ENCODE assay signal across 24 cellular contexts in the genomic region with DNA sequence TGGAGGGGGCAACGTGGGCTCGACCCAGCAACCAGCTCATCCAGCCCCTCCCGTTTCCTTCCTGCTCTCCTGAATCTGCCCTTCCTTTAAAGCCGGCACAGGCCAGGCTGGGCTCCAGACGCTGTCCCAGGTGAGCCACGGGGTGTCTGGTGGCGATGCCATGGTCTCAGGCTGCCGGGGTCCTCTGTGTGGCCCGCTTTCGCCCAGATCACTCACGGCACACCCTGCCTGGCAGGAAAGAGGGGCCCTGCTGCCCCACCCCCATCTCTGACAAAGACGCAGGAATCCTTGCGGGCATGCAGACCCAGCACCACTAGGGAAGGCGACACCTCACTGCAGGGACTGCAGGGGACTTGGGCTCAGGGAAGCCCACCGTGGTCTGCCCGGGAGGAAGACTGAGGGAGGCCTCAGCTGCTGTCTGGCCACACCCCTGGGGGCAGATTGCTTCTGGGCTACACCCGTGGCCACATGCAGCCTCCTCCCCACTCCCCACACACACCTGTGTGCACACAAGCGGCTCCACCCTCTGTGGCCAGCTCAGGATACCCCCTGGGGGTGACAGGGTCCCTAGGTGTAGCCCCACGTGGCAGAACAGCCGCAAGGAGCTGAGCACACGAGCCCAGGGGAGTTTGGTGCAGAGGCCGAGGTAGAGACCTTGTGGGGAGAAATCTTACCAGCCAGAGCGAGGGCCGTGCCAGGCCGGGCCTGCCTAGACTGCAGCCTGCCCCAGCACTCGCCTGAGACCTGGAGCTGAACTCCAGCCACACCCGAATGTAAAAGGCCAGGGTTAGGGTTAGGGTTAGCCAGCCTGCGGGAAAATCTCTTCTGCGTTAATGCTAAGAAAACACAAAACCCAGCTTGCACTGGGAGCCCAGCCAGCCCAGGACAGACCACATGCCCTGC.
DNase-seq lines count a peak whose midpoint lies in the region; FAIRE-seq and TF ChIP-seq lines count a peak whose summit lies in the region.
"Had no signal": no experiment of that assay in that cellular context is flagged by ENCODE, and none has a peak within 500 bp of the region (broad histone marks: within the 10 kb centered on the region; RNA-seq: fewer than 3 reads in every experiment).

No MANE protein-coding gene starts in this region.

- no peak overlapping the region for H3K27ac Mint-ChIP-seq in neural progenitor cell
- H3K27ac Mint-ChIP-seq in CD14-positive monocyte, result no peak overlapping the region
- H3K27ac Mint-ChIP-seq: stimulated activated naive B cell treated with anti-CD40 and anti-IgM and Interleukin-4, amounts not matched to agents 10 μg/mL and 1 μg/mL and 100 μg/mL, for 72 hours had no signal

- peaks cover 0 to 12% (median 9%) of the 10 kb centered on the region in 10 experiments; a peak in 15 of 20 replicates for H3K4me1 ChIP-seq in BLaER1 treated with 17β-estradiol and CSF1 and Interleukin-3, amounts not matched to agents 10 nM and 100 nM
- H3K4me1 ChIP-seq in neural progenitor cell, result peaks cover 5% of the 10 kb centered on the region
- H3K4me1 ChIP-seq in kidney (ENCODE audit: control insufficient read depth in 1 of 2, insufficient read depth in 1 of 2, low read depth in 1 of 2, low read length in 2 of 2), result no peaks in the 10 kb centered on the region
- H3K4me1 ChIP-seq: Caco-2, HAP-1, right lobe of liver had no signal

- DNase-seq in D341Med (ENCODE audit: low spot score) (peak; percentile 16), ecto neural progenitor cell (ENCODE audit: low spot score) (peak; percentile 43), neural progenitor cell (ENCODE audit: low spot score) (no peak), CD14-positive monocyte (ENCODE audit: low spot score) (no peak), kidney (no peak), SW 1271 (lab: John Stamatoyannopoulos, UW) (no peak)
- DNase-seq in activated CD4-positive, alpha-beta T cell treated with anti-CD3 and anti-CD28 coated beads for 4 hours, result no peak
- DNase-seq: activated gamma-delta T cell treated with Interleukin-2 at 50 U/mL for 16 hours; AML-193; amniotic stem cell; Caco-2; central memory CD4-positive, alpha-beta T cell; effector CD4-positive, alpha-beta T cell; IMR-90; left ventricle myocardium superior; NCI-H1436 treated with DMSO at 0.1 percent for 48 hours; NK-92 treated with Interleukin-12 subunit alpha and Interleukin-12 subunit beta, amount 100 ng/mL, for 24 hours; occipital lobe; stimulated activated naive B cell treated with anti-CD40 and anti-IgM and Interleukin-4, amounts not matched to agents 10 μg/mL and 1 μg/mL and 100 μg/mL, for 72 hours had no signal

- no peaks in the 10 kb centered on the region for H3K79me2 ChIP-seq in neural progenitor cell (ENCODE audit: low read depth)

- H4K20me1 ChIP-seq in BLaER1 treated with 17β-estradiol and CSF1 and Interleukin-3, amounts not matched to agents 10 nM and 100 nM, result no peaks in the 10 kb centered on the region
- no peaks in the 10 kb centered on the region for H4K20me1 ChIP-seq in neural progenitor cell (ENCODE audit: low read depth)

- H3K36me3 Mint-ChIP-seq in neural progenitor cell, result no peaks in the 10 kb centered on the region
- H3K36me3 Mint-ChIP-seq in CD14-positive monocyte, result no peaks in the 10 kb centered on the region

- H3F3A ChIP-seq in neural progenitor cell (ENCODE audit: low read depth), result no peaks in the 10 kb centered on the region

- H3K4me3 ChIP-seq in BLaER1 treated with 17β-estradiol and CSF1 and Interleukin-3, amounts not matched to agents 10 nM and 100 nM, result no peak overlapping the region
- H3K4me3 ChIP-seq in neural progenitor cell (no peak overlapping the region), kidney (ENCODE audit: low read length in 2 of 2) (no peak overlapping the region)
- H3K4me3 ChIP-seq: HAP-1, right lobe of liver had no signal

- no peak overlapping the region for H3K27ac ChIP-seq in BLaER1 treated with 17β-estradiol and CSF1 and Interleukin-3, amounts not matched to agents 10 nM and 100 nM
- H3K27ac ChIP-seq in neural progenitor cell, result no peak overlapping the region
- H3K27ac ChIP-seq in kidney (ENCODE audit: low read depth in 2 of 2, low read length in 2 of 2), result no peak overlapping the region
- H3K27ac ChIP-seq: right lobe of liver had no signal

- intact Hi-C loops in CD14-positive monocyte (cut with micrococcal nuclease) (no loop called here), kidney (cut with DNase I) (no loop called here)

- H3K36me3 ChIP-seq in BLaER1 treated with 17β-estradiol and CSF1 and Interleukin-3, amounts not matched to agents 10 nM and 100 nM, result no peaks in the 10 kb centered on the region
- H3K36me3 ChIP-seq in neural progenitor cell (no peaks in the 10 kb centered on the region), kidney (ENCODE audit: control insufficient read depth in 1 of 2, insufficient read depth in 2 of 2, low read length in 2 of 2) (no peaks in the 10 kb centered on the region)
- H3K36me3 ChIP-seq: HAP-1, right lobe of liver had no signal

- H3K9ac ChIP-seq in BLaER1 treated with 17β-estradiol and CSF1 and Interleukin-3, amounts not matched to agents 10 nM and 100 nM, result no peak overlapping the region; a peak in 1 of 22 replicates
- no peak overlapping the region for H3K9ac ChIP-seq in neural progenitor cell
- H3K9ac ChIP-seq in kidney (ENCODE audit: low read length in 2 of 2), result no peak overlapping the region

- no peaks in the 10 kb centered on the region for H3K27me3 ChIP-seq in BLaER1 treated with 17β-estradiol and CSF1 and Interleukin-3, amounts not matched to agents 10 nM and 100 nM
- no peaks in the 10 kb centered on the region for H3K27me3 ChIP-seq in neural progenitor cell
- H3K27me3 ChIP-seq: right lobe of liver had no signal

- FAIRE-seq in kidney (lab: Jason Lieb, UNC), result no peak
- FAIRE-seq: GM19239, TTC549 had no signal

- peak overlapping the region; percentile 42 for H2AFZ ChIP-seq in neural progenitor cell (replicated peaks)

- H3K4me3 Mint-ChIP-seq in neural progenitor cell (no peak overlapping the region), CD14-positive monocyte (no peak overlapping the region)
- H3K4me3 Mint-ChIP-seq: stimulated activated naive B cell treated with anti-CD40 and anti-IgM and Interleukin-4, amounts not matched to agents 10 μg/mL and 1 μg/mL and 100 μg/mL, for 72 hours had no signal

- H3K9me3 Mint-ChIP-seq in neural progenitor cell (peaks cover 6% of the 10 kb centered on the region), CD14-positive monocyte (peaks cover 0 to 9% (median 3%) of the 10 kb centered on the region in 7 donors)

- peak overlapping the region in 8 of 11 experiments; percentile 13 to 56 (median 38); a peak in 14 of 22 replicates for H3K4me2 ChIP-seq in BLaER1 treated with 17β-estradiol and CSF1 and Interleukin-3, amounts not matched to agents 10 nM and 100 nM
- H3K4me2 ChIP-seq in neural progenitor cell, result no peak overlapping the region

- no peak for TF ChIP-seq CTCF in neural progenitor cell (IDR thresholded peaks at IDR 0.05)
- TF ChIP-seq CTCF in CD14-positive monocyte (IDR thresholded peaks at IDR 0.05), result no peak
- TF ChIP-seq CTCF in kidney (IDR thresholded peaks at IDR 0.05; ENCODE audit: borderline replicate concordance, extremely low read depth, insufficient read depth), result no peak

- H3K4me1 Mint-ChIP-seq in neural progenitor cell (no peaks in the 10 kb centered on the region), CD14-positive monocyte (no peaks in the 10 kb centered on the region)

- H3K27me3 Mint-ChIP-seq in neural progenitor cell (ENCODE audit: insufficient read depth, low read depth) (peaks cover 8% of the 10 kb centered on the region), CD14-positive monocyte (ENCODE audit: low read depth in 3 of 3) (peaks cover 0 to 12% (median 2%) of the 10 kb centered on the region in 3 donors)

- H3K9me3 ChIP-seq in BLaER1 treated with 17β-estradiol and CSF1 and Interleukin-3, amounts not matched to agents 10 nM and 100 nM (replicated peaks in 1 of 11), result peaks cover 0 to 9% (median 0%) of the 10 kb centered on the region in 11 experiments; a peak in 8 of 22 replicates
- H3K9me3 ChIP-seq in neural progenitor cell (ENCODE audit: low read depth) (no peaks in the 10 kb centered on the region), kidney (ENCODE audit: control insufficient read depth in 1 of 2, low read length in 2 of 2) (no peaks in the 10 kb centered on the region)
- H3K9me3 ChIP-seq: Caco-2, HAP-1, right lobe of liver had no signal

Comparison
In these comparisons a context has a peak if more than half of its experiments do, and no peak if none do; other contexts are left out.
1. DNase-seq: peak in D341Med (single experiment) and ecto neural progenitor cell (single experiment); none in neural progenitor cell (single experiment), CD14-positive monocyte (single experiment), kidney (single experiment), activated CD4-positive, alpha-beta T cell treated with anti-CD3 and anti-CD28 coated beads for 4 hours (0 of 2) and SW 1271 (0 of 2).